8 cellular contexts compared by ENCODE assay signal in genomic region chr11:123742334-123742733, GRCh38. TPM values are rescaled to one million over a fixed set of nuclear protein-coding genes. Genes with fewer than 3 reads are reported as not detected.
DNase-seq lines count a peak whose midpoint lies in the region; ATAC-seq, FAIRE-seq and TF ChIP-seq lines count a peak whose summit lies in the region.

No MANE protein-coding gene starts in this region.

- WGBS in H1 (ENCODE audit: extremely low coverage in 1 of 2, insufficient coverage in 1 of 2, insufficient read length in 1 of 2, insufficient replicate concordance in 2 of 2, low coverage in 1 of 2, low lambda C conversion rate in 2 of 2, missing lambda C conversion rate in 1 of 2), 2 experiments: 0% methylated on average over 4 of the region's 4 CpGs; no CpG with 5 or more reads in 1 of the 2 experiments

- TF ChIP-seq EP300 in H1 (IDR thresholded peaks at IDR 0.05; ENCODE audit: borderline replicate concordance in 1 of 2, low read depth in 2 of 2, low read length in 2 of 2): no peak

- H3K36me3 Mint-ChIP-seq in Calu3 (ENCODE audit: insufficient read depth, unreplicated experiment) (peaks cover 26% of the 10 kb centered on the region), osteocyte (ENCODE audit: unreplicated experiment) (peaks cover 12% of the 10 kb centered on the region)

- H3K23me2 ChIP-seq in H1 (ENCODE audit: low read depth, low read length): peaks cover 11% of the 10 kb centered on the region

- H3K4me3 ChIP-seq in OCI-LY7 (ENCODE audit: low read depth, low read length, poor library complexity, severe bottlenecking) (peak overlapping the region; percentile 96), H1 (ENCODE audit: extremely low read depth in 1 of 4, insufficient read depth in 2 of 4, low read depth in 3 of 4, low read length in 4 of 4) (peak overlapping the region; percentile 82 to 95 (median 89))

- H3K27me3 Mint-ChIP-seq in Calu3 (ENCODE audit: unreplicated experiment) (peaks cover 22% of the 10 kb centered on the region), osteocyte (ENCODE audit: unreplicated experiment) (peaks cover 29% of the 10 kb centered on the region)

- H3K14ac ChIP-seq in H1 (ENCODE audit: insufficient read length): no peak overlapping the region

- ATAC-seq in HG03378 (IDR thresholded peaks at IDR 0.05; ENCODE audit: unreplicated experiment): no peak
- no peak for ATAC-seq in HG03097 (IDR thresholded peaks at IDR 0.05; ENCODE audit: low FRiP score, unreplicated experiment)

- H2AFZ ChIP-seq in OCI-LY7 (ENCODE audit: low read length) (peak overlapping the region; percentile 99), H1 (ENCODE audit: low read length) (no peak overlapping the region)

- H3K36me3 ChIP-seq in OCI-LY7 (ENCODE audit: insufficient read depth, low read length) (peaks cover 29% of the 10 kb centered on the region), H1 (ENCODE audit: control insufficient read depth in 2 of 4, insufficient read depth in 4 of 4, low read length in 3 of 4) (peaks cover 10 to 28% (median 25%) of the 10 kb centered on the region in 4 experiments)

- H3K4me3 Mint-ChIP-seq in Calu3 (ENCODE audit: low read depth, unreplicated experiment) (peak overlapping the region; percentile 80), osteocyte (ENCODE audit: unreplicated experiment) (peak overlapping the region; percentile 98)

- DNase-seq in Calu3 (no peak), OCI-LY7 (ENCODE audit: low spot score) (no peak), H1 (ENCODE audit: low read depth in 1 of 2, low spot score in 2 of 2) (peak in 1 of 2 experiments; percentile 54), osteocyte (ENCODE audit: extremely low spot score, unreplicated experiment) (no peak), NCI-H1105 (lab: John Stamatoyannopoulos, UW) (no peak), GM13977 (ENCODE audit: low spot score) (no peak)

- CTCF ChIA-PET in Calu3 (lab: Charles Lee) (no interaction called here), OCI-LY7 (lab: Charles Lee; ENCODE audit: unreplicated experiment) (no interaction called here), H1 (lab: Charles Lee; ENCODE audit: partially characterized antibody) (no interaction called here)

- H3K79me2 ChIP-seq in OCI-LY7 (ENCODE audit: insufficient read depth, low read depth, low read length): peaks cover 35% of the 10 kb centered on the region
- H3K79me2 ChIP-seq in H1 (ENCODE audit: control insufficient read depth in 1 of 2, insufficient read depth in 2 of 2, low read length in 2 of 2): peaks cover 30 to 40% of the 10 kb centered on the region in 2 experiments

- H3K9me3 Mint-ChIP-seq in Calu3 (ENCODE audit: low read depth, unreplicated experiment) (peaks cover 2% of the 10 kb centered on the region), osteocyte (ENCODE audit: unreplicated experiment) (no peaks in the 10 kb centered on the region)

- no peaks in the 10 kb centered on the region for H3K27me3 ChIP-seq in H1 (replicated peaks in 1 of 4; ENCODE audit: control insufficient read depth in 3 of 4, extremely low read depth in 1 of 4, insufficient read depth in 3 of 4, low read length in 3 of 4)

- intact Hi-C loops in Calu3 (cut with micrococcal nuclease; ENCODE audit: unreplicated experiment) (no loop called here), OCI-LY7 (cut with micrococcal nuclease; ENCODE audit: unreplicated experiment) (loop anchor here (5.0 kb wide), 1 partner anchor 585 kb away; no protein-coding TSS in a partner anchor)

- peak overlapping the region in 3 of 4 experiments; percentile 35 to 78 (median 40); a peak in 4 of 7 replicates for H3K9ac ChIP-seq in H1 (replicated peaks in 1 of 4; ENCODE audit: extremely low read depth in 1 of 4, low read depth in 3 of 4, low read length in 3 of 4)

- H3K23ac ChIP-seq in H1 (ENCODE audit: insufficient read length): no peak overlapping the region

- no peak overlapping the region for H3K4ac ChIP-seq in H1 (replicated peaks; ENCODE audit: insufficient read length, low read depth, low read length)

- peak overlapping the region; percentile 9; the same call in 1 of the 2 replicates for H3K18ac ChIP-seq in H1 (ENCODE audit: extremely low read depth, low read length)

- H2BK20ac ChIP-seq in H1 (ENCODE audit: low read length): no peak overlapping the region

- TF ChIP-seq POLR2A in H1 (IDR thresholded peaks at IDR 0.05; ENCODE audit: control extremely low read depth in 1 of 2, low read depth in 2 of 2, low read length in 2 of 2): no peak; a peak in 1 of 3 replicates

- TF ChIP-seq RAD21 in H1 (IDR thresholded peaks at IDR 0.05 in 1 of 2, conservative IDR thresholded peaks at IDR 0.05 in 1 of 2; ENCODE audit: low read depth in 2 of 2, low read length in 2 of 2): no peak

- H3K4me1 ChIP-seq in OCI-LY7 (ENCODE audit: insufficient read depth, low read length, poor library complexity, severe bottlenecking) (peaks cover 24% of the 10 kb centered on the region), H1 (replicated peaks in 1 of 4; ENCODE audit: control insufficient read depth in 3 of 4, insufficient read depth in 4 of 4, low read length in 3 of 4) (peaks cover 4 to 32% (median 17%) of the 10 kb centered on the region in 4 experiments; a peak in 6 of 7 replicates)

- H2BK15ac ChIP-seq in H1 (ENCODE audit: low read length): no peak overlapping the region

- peaks cover 7% of the 10 kb centered on the region; the same call in 1 of the 2 replicates for H4K20me1 ChIP-seq in OCI-LY7 (ENCODE audit: insufficient read depth, low read length)
- peaks cover 0 to 1% of the 10 kb centered on the region in 2 experiments for H4K20me1 ChIP-seq in H1 (replicated peaks in 1 of 2; ENCODE audit: control insufficient read depth in 1 of 2, insufficient read depth in 2 of 2, low read length in 2 of 2)

- 0 out of 2 replicates have a peak, but pooled peaks cover 2% of the 10 kb centered on the region for H3K79me1 ChIP-seq in H1 (ENCODE audit: low read depth, low read length)

- H3K4me2 ChIP-seq in OCI-LY7 (ENCODE audit: low read length) (peak overlapping the region; percentile 97), H1 (ENCODE audit: insufficient read depth in 1 of 2, low read depth in 2 of 2, low read length in 2 of 2) (peak overlapping the region; percentile 76 to 84)

- H2BK12ac ChIP-seq in H1 (ENCODE audit: low read depth, low read length): no peak overlapping the region

- H3K9me3 ChIP-seq in OCI-LY7 (ENCODE audit: low read length) (peaks cover under 1% of the 10 kb centered on the region; the same call in 1 of the 2 replicates), H1 (ENCODE audit: insufficient read depth in 2 of 2, low read depth in 1 of 2, low read length in 1 of 2) (peaks cover 11 to 14% of the 10 kb centered on the region in 2 experiments)

- H3K56ac ChIP-seq in H1 (replicated peaks; ENCODE audit: insufficient read length, low read depth, low read length): peak overlapping the region; percentile 5

- no peak overlapping the region for H4K8ac ChIP-seq in H1 (ENCODE audit: extremely low read depth, insufficient read depth, low read length)

- no peak overlapping the region for H3K27ac Mint-ChIP-seq in Calu3 (ENCODE audit: unreplicated experiment)
- no peak overlapping the region for H3K27ac Mint-ChIP-seq in osteocyte (ENCODE audit: unreplicated experiment)

- POLR2A ChIA-PET in OCI-LY7 (lab: Charles Lee) (interaction anchor here (0.7 to 0.8 kb wide), 3 partner anchors 119 to 585 kb away, joined by 3 to 5 read pairs (median 3); no protein-coding TSS in a partner anchor), H1 (lab: Charles Lee; ENCODE audit: partially characterized antibody) (interaction anchor here (1.4 to 2.6 kb wide), 3 partner anchors 9 to 33 kb away, joined by 3 to 12 read pairs (median 11); no protein-coding TSS in a partner anchor)

- in situ Hi-C loops in GM13977 (cut with MboI; ENCODE audit: low pct_unique_long_range_greater_than_20kb, low sequenced_read_pairs, unreplicated experiment): no loop called here

- peak overlapping the region; percentile 64 for H4K5ac ChIP-seq in H1 (ENCODE audit: insufficient read length, low read depth, low read length)

- peak overlapping the region; percentile 57 for H4K91ac ChIP-seq in H1 (replicated peaks; ENCODE audit: insufficient read length, low read length)

- no peaks in the 10 kb centered on the region; the same call in 1 of the 2 replicates for H3K9me2 ChIP-seq in OCI-LY7 (ENCODE audit: insufficient read depth, low read length)

- peak; percentile 58 for FAIRE-seq in H1 (lab: Jason Lieb, UNC)

- H2BK120ac ChIP-seq in H1 (replicated peaks; ENCODE audit: low read depth, low read length): peak overlapping the region; percentile 24

- TF ChIP-seq CTCF in Calu3 (IDR thresholded peaks at IDR 0.05; ENCODE audit: unreplicated experiment) (no peak), OCI-LY7 (conservative IDR thresholded peaks at IDR 0.05; ENCODE audit: low read length) (no peak), H1 (IDR thresholded peaks at IDR 0.05; ENCODE audit: control extremely low read depth in 1 of 3, insufficient read depth in 1 of 3, low read depth in 1 of 3, low read length in 3 of 3) (no peak), osteocyte (IDR thresholded peaks at IDR 0.05) (no peak), GM13977 (IDR thresholded peaks at IDR 0.05; ENCODE audit: extremely low read depth, insufficient read depth, missing control alignments) (no peak)

- no TSS peak for BruUV-seq in Calu3 (replicated peaks; lab: Mats Ljungman, UMichigan)
- BruUV-seq in OCI-LY7 (replicated peaks; lab: Mats Ljungman, UMichigan): no TSS peak

- H2BK5ac ChIP-seq in H1 (ENCODE audit: low read depth, low read length): peak overlapping the region; percentile 81; the same call in 1 of the 2 replicates

- no peak overlapping the region for H2AK5ac ChIP-seq in H1 (ENCODE audit: low read depth, low read length)

- no peak overlapping the region for H3K27ac ChIP-seq in OCI-LY7 (ENCODE audit: low read depth, low read length, poor library complexity, severe bottlenecking)
- peak overlapping the region; percentile 56 for H3K27ac ChIP-seq in H1 (ENCODE audit: low read depth, low read length)

- H3K4me1 Mint-ChIP-seq in Calu3 (ENCODE audit: low read depth, unreplicated experiment) (no peaks in the 10 kb centered on the region), osteocyte (ENCODE audit: unreplicated experiment) (peaks cover 15% of the 10 kb centered on the region)

RNA-seq across cellular contexts. Expression of gene ZNF202, which starts 0.9 kb away (rescaled TPM):
- total RNA-seq in Calu3 (2022) (10.3 TPM in 2 replicates), OCI-LY7 (2022) (15.5 and 16.7 TPM in 2 replicates), osteocyte (9.5 and 11.2 TPM in 2 replicates)
- 15.9 and 19.6 TPM in 2 replicates for total RNA-seq in OCI-LY7 (2014; rRNA removed; shearing (Covaris generic))
- 33.0 and 33.9 TPM in 2 replicates for total RNA-seq in H1 (2021; fragmentation: NEBNext Ultra II Directional; extraction: Animal tissue kit (Norgen Biotek cat#: 25700))
- 13.2 and 14.1 TPM in 2 replicates for polyA plus RNA-seq in H1 (2011; rRNA removed)
- polyA plus RNA-seq in H1 (2011; cell fraction: cytosol; rRNA removed): 18.8 TPM
- polyA plus RNA-seq in H1 (2011; cell fraction: nucleus; rRNA removed): 30.6 TPM
- polyA plus RNA-seq in H1 (2012, experiment 1 of 2): 22.1 to 27.4 TPM (median 26.9 TPM) in 4 replicates
- polyA plus RNA-seq in H1 (2012, experiment 2 of 2): 5.6 TPM
- 19.2 TPM for polyA plus RNA-seq in H1 (2013, experiment 1 of 2)
- polyA plus RNA-seq in H1 (2013, experiment 2 of 2): 17.2 TPM
- 25.4 and 30.3 TPM in 2 replicates for polyA minus RNA-seq in H1 (2011; rRNA and poly(A)+ RNA removed)
- 16.3 TPM for polyA minus RNA-seq in H1 (2011; cell fraction: cytosol; rRNA and poly(A)+ RNA removed)
- 56.3 TPM for polyA minus RNA-seq in H1 (2011; cell fraction: nucleus; rRNA and poly(A)+ RNA removed)

RNA-seq across cellular contexts. Expression of gene OR6X1, which starts 12.0 kb away (rescaled TPM):
- total RNA-seq in Calu3 (2022) (not detected in 2 replicates), OCI-LY7 (2022) (not detected in 2 replicates), osteocyte (not detected in 2 replicates)
- total RNA-seq in OCI-LY7 (2014; rRNA removed; shearing (Covaris generic)): not detected in 2 replicates
- total RNA-seq in H1 (2021; fragmentation: NEBNext Ultra II Directional; extraction: Animal tissue kit (Norgen Biotek cat#: 25700)): not detected in 2 replicates
- not detected in 2 replicates for polyA plus RNA-seq in H1 (2011; rRNA removed)
- not detected for polyA plus RNA-seq in H1 (2011; cell fraction: cytosol; rRNA removed)
- polyA plus RNA-seq in H1 (2011; cell fraction: nucleus; rRNA removed): 0.21 TPM
- polyA plus RNA-seq in H1 (2012, experiment 1 of 2): not detected in 4 replicates
- polyA plus RNA-seq in H1 (2012, experiment 2 of 2): not detected
- polyA plus RNA-seq in H1 (2013, experiment 1 of 2): not detected
- polyA plus RNA-seq in H1 (2013, experiment 2 of 2): 0.06 TPM
- 0.22 TPM in 1 of 2 replicates, not detected in the other for polyA minus RNA-seq in H1 (2011; rRNA and poly(A)+ RNA removed)
- not detected for polyA minus RNA-seq in H1 (2011; cell fraction: cytosol; rRNA and poly(A)+ RNA removed)
- polyA minus RNA-seq in H1 (2011; cell fraction: nucleus; rRNA and poly(A)+ RNA removed): not detected
